Comparison of ENCODE assay signal across 26 cellular contexts in genomic region chr12:105492591-105492990, GRCh38.
A peak's percentile ranks its signal among the peaks of the same experiment; 100 is the strongest.
DNase-seq lines count a peak whose midpoint lies in the region; ATAC-seq, FAIRE-seq and TF ChIP-seq lines count a peak whose summit lies in the region.
"Had no signal": no experiment of that assay in that cellular context is flagged by ENCODE, and none has a peak within 500 bp of the region (broad histone marks: within the 10 kb centered on the region; RNA-seq: fewer than 3 reads in every experiment).

No MANE protein-coding gene starts in this region.

- no peaks in the 10 kb centered on the region for H3K27me3 Mint-ChIP-seq in mesothelial cell of epicardium (ENCODE audit: low read depth)

- in situ Hi-C loops in GM13977 (cut with MboI; ENCODE audit: low pct_unique_long_range_greater_than_20kb, low sequenced_read_pairs, unreplicated experiment): no loop called here

- H3K9me3 Mint-ChIP-seq in mesothelial cell of epicardium: peaks cover 23% of the 10 kb centered on the region

- H3K27ac Mint-ChIP-seq in mesothelial cell of epicardium: peak overlapping the region; percentile 91
- H3K27ac Mint-ChIP-seq: CD4-positive, alpha-beta T cell; memory B cell; natural killer cell had no signal

- no peak overlapping the region for H3K4me3 Mint-ChIP-seq in mesothelial cell of epicardium
- H3K4me3 Mint-ChIP-seq: CD4-positive, alpha-beta T cell; memory B cell; natural killer cell had no signal

- TF ChIP-seq CTCF in AG10803 (conservative IDR thresholded peaks at IDR 0.05; ENCODE audit: low read length): no peak
- TF ChIP-seq CTCF in mesothelial cell of epicardium (IDR thresholded peaks at IDR 0.05; ENCODE audit: unreplicated experiment): no peak
- TF ChIP-seq CTCF in GM13977 (IDR thresholded peaks at IDR 0.05; ENCODE audit: extremely low read depth, insufficient read depth, missing control alignments): no peak

- H3K4me3 ChIP-seq in AG10803 (ENCODE audit: low read length): no peak overlapping the region
- H3K4me3 ChIP-seq: A549, psoas muscle had no signal

- no peak for FAIRE-seq in GM12892 (lab: Jason Lieb, UNC)
- FAIRE-seq: A549, H1, kidney, small intestine had no signal

- peaks cover 18% of the 10 kb centered on the region for H3K4me1 Mint-ChIP-seq in mesothelial cell of epicardium
- H3K4me1 Mint-ChIP-seq: memory B cell, natural killer cell had no signal

- H3K36me3 Mint-ChIP-seq in mesothelial cell of epicardium: peaks cover 7% of the 10 kb centered on the region
- H3K36me3 Mint-ChIP-seq: natural killer cell had no signal

- ATAC-seq in HG02938 (IDR thresholded peaks at IDR 0.05; ENCODE audit: unreplicated experiment): no peak
- ATAC-seq: A549, natural killer cell, psoas muscle had no signal

- DNase-seq in AG10803 (ENCODE audit: low read depth) (peak; percentile 87), M059J (ENCODE audit: low read depth) (peak; percentile 73), dedifferentiated amniotic fluid mesenchymal stem cell (ENCODE audit: extremely low spot score) (peak; percentile 67), mesothelial cell of epicardium (ENCODE audit: low spot score in 2 of 2, unreplicated experiment in 2 of 2) (no peak), GM12892 (ENCODE audit: insufficient read length) (no peak), GM13977 (ENCODE audit: low spot score) (no peak), NCI-H2196 treated with DMSO at 0.1 percent for 48 hours (lab: John Stamatoyannopoulos, UW; ENCODE audit: unreplicated experiment) (no peak)
- DNase-seq: activated CD4-positive, alpha-beta T cell treated with anti-CD3 and anti-CD28 coated beads, Interleukin-2, amount 50 U/mL, for 1 hour; activated CD8-positive, alpha-beta memory T cell treated with anti-CD3 and anti-CD28 coated beads, Interleukin-2, amount 50 U/mL, for 4 hours; activated gamma-delta T cell treated with Interleukin-2 at 50 U/mL for 16 hours; amygdala; CD4-positive, alpha-beta T cell; cerebellar nuclear complex; DMS79 treated with DMSO at 0.1 percent for 48 hours; hypothalamus; kidney; natural killer cell; NCI-H1105 treated with DMSO at 0.1 percent for 48 hours; NCI-H2107; NCI-H524; psoas muscle; small intestine had no signal

- no peak for TF ChIP-seq POLR2A in GM12892 (IDR thresholded peaks at IDR 0.05; ENCODE audit: low read depth, low read length)

Comparison
In these comparisons a context has a peak if more than half of its experiments do, and no peak if none do; other contexts are left out.
1. DNase-seq: peak in AG10803 (single experiment), M059J (single experiment) and dedifferentiated amniotic fluid mesenchymal stem cell (single experiment); none in mesothelial cell of epicardium (0 of 2), GM12892 (single experiment), GM13977 (single experiment) and NCI-H2196 treated with DMSO at 0.1 percent for 48 hours (single experiment).